ENCODE assay signal across 1 cellular context in the genomic region with DNA sequence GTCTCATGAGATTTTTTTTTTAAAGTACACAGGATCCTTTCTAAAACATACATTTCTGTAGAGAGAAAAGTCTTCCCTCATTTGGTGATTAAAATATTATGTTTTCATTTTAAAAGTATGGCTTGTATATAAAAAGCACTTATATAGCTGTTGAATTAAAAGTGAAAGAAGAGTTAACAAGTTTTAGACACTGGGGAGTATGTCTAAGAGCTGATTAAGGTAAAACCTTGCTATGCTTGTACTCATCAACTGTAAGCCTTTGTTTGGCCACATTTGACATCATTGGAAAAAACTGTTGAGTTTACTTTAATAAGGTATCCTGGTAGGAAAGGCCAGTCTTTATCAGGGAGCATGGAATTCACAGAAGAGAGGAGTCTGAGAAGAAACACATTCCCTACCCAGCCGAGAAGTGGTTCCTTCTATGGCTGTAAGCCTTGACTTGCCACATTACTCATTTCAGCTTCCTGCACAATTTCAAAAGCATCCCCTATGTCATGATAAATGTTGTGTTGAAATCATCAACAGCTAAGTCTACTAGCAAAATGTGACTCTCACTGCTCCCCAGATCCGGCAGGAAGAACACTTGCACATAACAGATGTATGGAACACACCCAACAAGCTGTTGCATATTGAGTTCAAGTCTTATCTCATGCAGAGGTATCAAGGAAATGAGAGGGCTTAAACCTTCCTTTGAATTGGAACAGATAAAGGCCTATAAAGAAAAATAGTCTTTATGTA.
TF ChIP-seq lines count a peak whose summit lies in the region.

No MANE protein-coding gene starts in this region.

TF ChIP-seq in IMR-90, 13 proteins besides CTCF, POLR2A, EP300 and RAD21 (continued from another document):
- TF ChIP-seq ELK1 (IDR thresholded peaks at IDR 0.05; ENCODE audit: borderline replicate concordance, low read depth, low read length) (no peak), SMC3 (IDR thresholded peaks at IDR 0.05; ENCODE audit: low read depth, low read length) (no peak), NFE2L2 (IDR thresholded peaks at IDR 0.05; ENCODE audit: low read depth, low read length) (no peak), CHD1 (IDR thresholded peaks at IDR 0.05; ENCODE audit: low read depth, low read length) (no peak), CEBPB (IDR thresholded peaks at IDR 0.05; ENCODE audit: low read depth, low read length) (no peak), MXI1 (IDR thresholded peaks at IDR 0.05; ENCODE audit: borderline replicate concordance, low read depth, low read length) (no peak), FOS (IDR thresholded peaks at IDR 0.05; ENCODE audit: low read depth, low read length) (no peak), MAZ (IDR thresholded peaks at IDR 0.05; ENCODE audit: borderline replicate concordance, low read depth, low read length) (no peak)
- TF ChIP-seq, protein P1, sequence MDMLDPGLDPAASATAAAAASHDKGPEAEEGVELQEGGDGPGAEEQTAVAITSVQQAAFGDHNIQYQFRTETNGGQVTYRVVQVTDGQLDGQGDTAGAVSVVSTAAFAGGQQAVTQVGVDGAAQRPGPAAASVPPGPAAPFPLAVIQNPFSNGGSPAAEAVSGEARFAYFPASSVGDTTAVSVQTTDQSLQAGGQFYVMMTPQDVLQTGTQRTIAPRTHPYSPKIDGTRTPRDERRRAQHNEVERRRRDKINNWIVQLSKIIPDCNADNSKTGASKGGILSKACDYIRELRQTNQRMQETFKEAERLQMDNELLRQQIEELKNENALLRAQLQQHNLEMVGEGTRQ (IDR thresholded peaks at IDR 0.05; ENCODE audit: low read depth, low read length): no peak
